ENCODE assay signal across 13 cellular contexts in genomic region chr13:66794340-66795031, GRCh38.
DNase-seq lines count a peak whose midpoint lies in the region; ATAC-seq and TF ChIP-seq lines count a peak whose summit lies in the region.
"Had no signal": no experiment of that assay in that cellular context is flagged by ENCODE, and none has a peak within 500 bp of the region (broad histone marks: within the 10 kb centered on the region; RNA-seq: fewer than 3 reads in every experiment).

No MANE protein-coding gene starts in this region.

- no peaks in the 10 kb centered on the region for H4K20me1 ChIP-seq in OCI-LY3 (ENCODE audit: insufficient read depth, low read length)

- H3K9me3 ChIP-seq in OCI-LY3 (ENCODE audit: insufficient read depth, low read length) = no peaks in the 10 kb centered on the region
- H3K9me3 ChIP-seq in sigmoid colon = no peaks in the 10 kb centered on the region
- H3K9me3 ChIP-seq in tibial artery = no peaks in the 10 kb centered on the region
- H3K9me3 ChIP-seq: A549, esophagus squamous epithelium had no signal

- intact Hi-C loops in sigmoid colon (cut with DNase I) = no loop called here
- intact Hi-C loops in tibial artery (cut with DNase I; ENCODE audit: low total_unique reads) = no loop called here

- peak overlapping the region; percentile 68 for H3K4me3 ChIP-seq in OCI-LY3 (ENCODE audit: low read length)
- no peak overlapping the region for H3K4me3 ChIP-seq in sigmoid colon
- no peak overlapping the region for H3K4me3 ChIP-seq in tibial artery
- H3K4me3 ChIP-seq: A549, esophagus squamous epithelium had no signal

- peak overlapping the region; percentile 97 for H3K27ac ChIP-seq in OCI-LY3 (ENCODE audit: low read length)
- H3K27ac ChIP-seq in sigmoid colon = no peak overlapping the region
- no peak overlapping the region for H3K27ac ChIP-seq in RWPE1
- H3K27ac ChIP-seq in tibial artery = no peak overlapping the region
- H3K27ac ChIP-seq: A549, esophagus squamous epithelium had no signal

- TF ChIP-seq POLR2A in sigmoid colon (IDR thresholded peaks at IDR 0.05) = no peak

- 25 to 53% methylated on average over 5 of the region's 5 CpGs for WGBS in sigmoid colon, 2 donors

- no peaks in the 10 kb centered on the region for H3K27me3 ChIP-seq in OCI-LY3 (ENCODE audit: low read depth, low read length)
- no peaks in the 10 kb centered on the region for H3K27me3 ChIP-seq in sigmoid colon
- H3K27me3 ChIP-seq in tibial artery = no peaks in the 10 kb centered on the region
- H3K27me3 ChIP-seq: esophagus squamous epithelium had no signal

- CTCF ChIA-PET in RWPE1 (lab: Yijun Ruan, JAX) = no interaction called here

- H3K36me3 ChIP-seq in OCI-LY3 (replicated peaks; ENCODE audit: low read depth, low read length) (peaks cover 4% of the 10 kb centered on the region), sigmoid colon (no peaks in the 10 kb centered on the region), tibial artery (no peaks in the 10 kb centered on the region)
- H3K36me3 ChIP-seq: esophagus squamous epithelium had no signal

- H3K79me2 ChIP-seq in OCI-LY3 (ENCODE audit: low read length) = no peaks in the 10 kb centered on the region

- H2AFZ ChIP-seq in OCI-LY3 (ENCODE audit: low read depth, low read length) = peak overlapping the region; percentile 6; the same call in 1 of the 2 replicates

- DNase-seq in D341Med (ENCODE audit: low spot score) (peak; percentile 52), sigmoid colon (no peak), RWPE1 (ENCODE audit: low spot score) (no peak), tibial artery (no peak)
- DNase-seq in activated CD4-positive, alpha-beta T cell treated with anti-CD3 and anti-CD28 coated beads, Interleukin-2, amount 50 U/mL, for 1 hour = no peak
- DNase-seq: activated CD8-positive, alpha-beta memory T cell treated with anti-CD3 and anti-CD28 coated beads for 24 hours; esophagus squamous epithelium; H9; NCI-H526 treated with DMSO at 0.1 percent for 48 hours had no signal

- H3K9ac ChIP-seq in OCI-LY3 (ENCODE audit: low read length) = peak overlapping the region; percentile 75

- H3K4me1 ChIP-seq in OCI-LY3 (ENCODE audit: low read length) = peaks cover 40% of the 10 kb centered on the region
- no peaks in the 10 kb centered on the region for H3K4me1 ChIP-seq in sigmoid colon
- no peaks in the 10 kb centered on the region for H3K4me1 ChIP-seq in tibial artery
- H3K4me1 ChIP-seq: A549, esophagus squamous epithelium had no signal

- POLR2A ChIA-PET in RWPE1 (lab: Yijun Ruan, JAX; ENCODE audit: low non-redundant PET) = no interaction called here

- TF ChIP-seq CTCF in OCI-LY3 (IDR thresholded peaks at IDR 0.05; ENCODE audit: low read depth, low read length) (no peak), sigmoid colon (IDR thresholded peaks at IDR 0.05) (no peak), RWPE1 (conservative IDR thresholded peaks at IDR 0.05; ENCODE audit: low read depth) (no peak), tibial artery (IDR thresholded peaks at IDR 0.05) (no peak)

- ATAC-seq in GM19463 (IDR thresholded peaks at IDR 0.05; ENCODE audit: unreplicated experiment) (peak; percentile 78), HG03097 (IDR thresholded peaks at IDR 0.05; ENCODE audit: low FRiP score, unreplicated experiment) (peak; percentile 59)
- ATAC-seq: A549 had no signal

- no peak for TF ChIP-seq EP300 in sigmoid colon (IDR thresholded peaks at IDR 0.05)

- H3K4me2 ChIP-seq in OCI-LY3 (ENCODE audit: low read length) = peak overlapping the region; percentile 86
- H3K4me2 ChIP-seq: A549 had no signal
